Comparison of ENCODE assay signal across 17 cellular contexts in genomic region chr7:44604941-44605340, GRCh38. TPM values are rescaled to one million over a fixed set of nuclear protein-coding genes. Genes with fewer than 3 reads are reported as not detected.
A peak's percentile ranks its signal among the peaks of the same experiment; 100 is the strongest.
DNase-seq lines count a peak whose midpoint lies in the region; ATAC-seq and TF ChIP-seq lines count a peak whose summit lies in the region.
"Had no signal": no experiment of that assay in that cellular context is flagged by ENCODE, and none has a peak within 500 bp of the region (broad histone marks: within the 10 kb centered on the region; RNA-seq: fewer than 3 reads in every experiment).

No MANE protein-coding gene starts in this region.

- H3K9ac ChIP-seq in MM.1S (ENCODE audit: low read length), result no peak overlapping the region
- H3K9ac ChIP-seq: parathyroid adenoma had no signal

- TF ChIP-seq CTCF in MM.1S (IDR thresholded peaks at IDR 0.05; ENCODE audit: low read length), result no peak
- TF ChIP-seq CTCF in brain (conservative IDR thresholded peaks at IDR 0.05), result no peak
- TF ChIP-seq CTCF in psoas muscle (IDR thresholded peaks at IDR 0.05), result no peak

- WGBS in psoas muscle, 3 donors, result 87 to 91% (median 88%) methylated on average over 2 of the region's 2 CpGs

- H3K4me3 ChIP-seq in MM.1S (ENCODE audit: low read length) (no peak overlapping the region), psoas muscle (no peak overlapping the region)

- H3K27me3 ChIP-seq in MM.1S (replicated peaks; ENCODE audit: insufficient read depth, low read length) (no peaks in the 10 kb centered on the region), psoas muscle (ENCODE audit: insufficient read depth in 3 of 3, low read length in 2 of 3) (no peaks in the 10 kb centered on the region)
- H3K27me3 ChIP-seq: breast epithelium, gastrocnemius medialis, tibial artery had no signal

- H4K20me1 ChIP-seq in MM.1S (ENCODE audit: insufficient read depth, low read length), result peaks cover 2% of the 10 kb centered on the region; the same call in 1 of the 2 replicates

- H3K4me1 Mint-ChIP-seq in activated naive CD4-positive, alpha-beta T cell treated with anti-CD3 and anti-CD28 coated beads for 36 hours (ENCODE audit: low read depth), result peaks cover 30% of the 10 kb centered on the region
- peaks cover 35% of the 10 kb centered on the region for H3K4me1 Mint-ChIP-seq in brain

- H3K9me2 ChIP-seq in MM.1S (replicated peaks; ENCODE audit: insufficient read depth, low read length), result no peaks in the 10 kb centered on the region

- DNase-seq in activated naive CD4-positive, alpha-beta T cell treated with anti-CD3 and anti-CD28 coated beads for 36 hours, result no peak
- DNase-seq in activated naive CD4-positive, alpha-beta T cell (lab: John Stamatoyannopoulos, UW), result no peak
- no peak for DNase-seq in MM.1S
- no peak for DNase-seq in psoas muscle
- no peak for DNase-seq in NCI-H1694 treated with DMSO at 0.1 percent for 48 hours (lab: John Stamatoyannopoulos, UW)
- DNase-seq in NCI-H2196 (lab: John Stamatoyannopoulos, UW; ENCODE audit: unreplicated experiment), result no peak
- DNase-seq: activated CD4-positive, CD25-positive, alpha-beta regulatory T cell; activated T-cell treated with anti-CD3 and anti-CD28 coated beads, Interleukin-2, amount 50 U/mL, for 72 hours; DMS79; gastrocnemius medialis; mesendoderm; NCI-H2171; tibial artery had no signal

- no peaks in the 10 kb centered on the region for H3K9me3 Mint-ChIP-seq in activated naive CD4-positive, alpha-beta T cell treated with anti-CD3 and anti-CD28 coated beads for 36 hours
- peaks cover 0 to 5% (median 0%) of the 10 kb centered on the region in 5 experiments for H3K9me3 Mint-ChIP-seq in brain
- H3K9me3 Mint-ChIP-seq: activated T-cell treated with anti-CD3 and anti-CD28 coated beads, Interleukin-2, amount 50 U/mL, for 72 hours had no signal

- peaks cover 18% of the 10 kb centered on the region for H3F3A ChIP-seq in MM.1S (ENCODE audit: insufficient read depth, low read length)

- H3K36me3 Mint-ChIP-seq in activated naive CD4-positive, alpha-beta T cell treated with anti-CD3 and anti-CD28 coated beads for 36 hours (ENCODE audit: low read depth), result peaks cover 12% of the 10 kb centered on the region
- peaks cover 14% of the 10 kb centered on the region for H3K36me3 Mint-ChIP-seq in brain

- CTCF ChIA-PET in activated naive CD4-positive, alpha-beta T cell treated with anti-CD3 and anti-CD28 coated beads for 36 hours (lab: Charles Lee), result interaction anchor here (0.9 to 1.2 kb wide), 2 partner anchors 17 to 170 kb away, joined by 3 to 5 read pairs; no protein-coding TSS in a partner anchor

- 0 out of 2 replicates have a peak overlapping the region, but pooled peaks have one; percentile 29 for H2AFZ ChIP-seq in MM.1S (ENCODE audit: low read length)

- H3K4me1 ChIP-seq in MM.1S (ENCODE audit: low read length) (no peaks in the 10 kb centered on the region), psoas muscle (peaks cover 23% of the 10 kb centered on the region)
- H3K4me1 ChIP-seq: breast epithelium, parathyroid adenoma had no signal

- H3K4me3 Mint-ChIP-seq in activated naive CD4-positive, alpha-beta T cell treated with anti-CD3 and anti-CD28 coated beads for 36 hours, result peak overlapping the region; percentile 96
- H3K4me3 Mint-ChIP-seq in brain, result peak overlapping the region; percentile 71 to 99 (median 97)

- ATAC-seq in psoas muscle (no peak), HG02938 (IDR thresholded peaks at IDR 0.05; ENCODE audit: unreplicated experiment) (no peak)
- ATAC-seq: activated T-cell treated with anti-CD3 and anti-CD28 coated beads, Interleukin-2, amount 50 U/mL, for 72 hours; gastrocnemius medialis had no signal

- H3K27ac ChIP-seq in MM.1S (ENCODE audit: low read length) (no peak overlapping the region), psoas muscle (peak overlapping the region; percentile 96)

- no peaks in the 10 kb centered on the region for H3K36me3 ChIP-seq in MM.1S (replicated peaks; ENCODE audit: insufficient read depth, low read length)
- peaks cover 0 to 4% of the 10 kb centered on the region in 2 donors for H3K36me3 ChIP-seq in psoas muscle (ENCODE audit: insufficient read depth in 1 of 2, low read depth in 1 of 2)
- H3K36me3 ChIP-seq: breast epithelium, gastrocnemius medialis, tibial artery had no signal

- peak overlapping the region; percentile 68; the same call in 1 of the 2 replicates for H3K4me2 ChIP-seq in MM.1S (ENCODE audit: low read depth, low read length)

- no peak overlapping the region for H3K27ac Mint-ChIP-seq in activated naive CD4-positive, alpha-beta T cell treated with anti-CD3 and anti-CD28 coated beads for 36 hours
- H3K27ac Mint-ChIP-seq in brain, result peak overlapping the region in 2 of 5 experiments; percentile 28 to 47

- intact Hi-C loops in activated naive CD4-positive, alpha-beta T cell treated with anti-CD3 and anti-CD28 coated beads for 36 hours (cut with micrococcal nuclease), result no loop called here
- intact Hi-C loops in psoas muscle (cut with DNase I), result loop anchor here (5.0 to 10.0 kb wide), 4 partner anchors 42 to 192 kb away; partner anchors contain the start of genes PPIA (in 1 of the 2) and ZMIZ2 (in 1 of the 2)

- H3K27me3 Mint-ChIP-seq in activated naive CD4-positive, alpha-beta T cell treated with anti-CD3 and anti-CD28 coated beads for 36 hours (ENCODE audit: low read depth), result no peaks in the 10 kb centered on the region
- H3K27me3 Mint-ChIP-seq in brain, result peaks cover 28% of the 10 kb centered on the region

- H3K9me3 ChIP-seq in MM.1S (replicated peaks; ENCODE audit: insufficient read depth, low read length), result no peaks in the 10 kb centered on the region
- H3K9me3 ChIP-seq in psoas muscle, result no peaks in the 10 kb centered on the region
- H3K9me3 ChIP-seq: breast epithelium, gastrocnemius medialis, tibial artery had no signal

- H3K79me2 ChIP-seq in MM.1S (ENCODE audit: low read length), result peaks cover 31% of the 10 kb centered on the region

RNA-seq across cellular contexts. Expression of gene OGDH, which starts 1.5 kb away (rescaled TPM):
- 10 to 100 TPM; 73.9 to 78.4 TPM for total RNA-seq in activated naive CD4-positive, alpha-beta T cell treated with anti-CD3 and anti-CD28 coated beads for 36 hours
- 177 TPM for polyA plus RNA-seq in brain (ENCODE audit: insufficient read depth, low read depth, low replicate concordance)
- 100 to 1,000 TPM; 252 to 500 (median 326) TPM for total RNA-seq in psoas muscle
- polyA plus RNA-seq in psoas muscle, result 100 to 1,000 TPM; 176 to 181 (median 179) TPM

RNA-seq across cellular contexts. Expression of gene TMED4, which starts 22.9 kb away (rescaled TPM):
- total RNA-seq in activated naive CD4-positive, alpha-beta T cell treated with anti-CD3 and anti-CD28 coated beads for 36 hours, result 10 to 100 TPM; 77.3 to 81.8 TPM
- polyA plus RNA-seq in brain (ENCODE audit: insufficient read depth, low read depth, low replicate concordance), result 96.9 TPM
- total RNA-seq in psoas muscle, result 10 to 100 TPM; 43.1 to 64.4 (median 46.0) TPM
- 10 to 100 TPM; 29.8 to 49.0 (median 35.3) TPM for polyA plus RNA-seq in psoas muscle

RNA-seq across cellular contexts. Expression of gene DDX56, which starts 31.2 kb away (rescaled TPM):
- total RNA-seq in activated naive CD4-positive, alpha-beta T cell treated with anti-CD3 and anti-CD28 coated beads for 36 hours, result 10 to 100 TPM; 65.8 to 74.0 TPM
- polyA plus RNA-seq in brain (ENCODE audit: insufficient read depth, low read depth, low replicate concordance), result 62.8 TPM
- total RNA-seq in psoas muscle, result 10 to 100 TPM; 44.0 to 72.1 (median 53.7) TPM
- polyA plus RNA-seq in psoas muscle, result 10 to 100 TPM; 38.1 to 85.8 (median 67.8) TPM
